ENCODE assay signal across 17 cellular contexts in the genomic region with DNA sequence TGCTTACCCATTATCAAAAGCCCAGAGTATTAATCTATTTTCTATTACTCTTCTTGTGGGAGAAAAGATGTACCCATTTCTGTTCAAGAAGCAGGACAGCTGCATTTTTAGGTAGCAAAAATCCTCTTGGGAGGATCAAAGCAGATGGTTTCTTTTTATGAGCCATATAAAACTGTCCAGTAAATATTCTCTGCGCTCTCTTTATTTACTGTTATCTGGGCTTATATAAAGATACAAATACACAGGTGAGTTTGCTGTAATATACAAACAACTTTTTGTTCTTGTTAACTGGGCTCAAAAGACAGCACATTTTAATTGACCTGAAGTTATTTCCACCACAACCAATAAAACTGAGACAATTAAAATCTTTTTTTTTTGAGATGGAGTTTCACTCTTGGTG.
"Had no signal": no experiment of that assay in that cellular context is flagged by ENCODE, and none has a peak within 500 bp of the region (broad histone marks: within the 10 kb centered on the region; RNA-seq: fewer than 3 reads in every experiment).

No MANE protein-coding gene starts in this region.

- H3K27me3 Mint-ChIP-seq: activated CD4-positive, alpha-beta memory T cell treated with anti-CD3 and anti-CD28 coated beads, Interleukin-2, amount 10 ng/mL, durations not matched to agents 7 days and 5 days; central memory CD8-positive, alpha-beta T cell had no signal

- H3K36me3 ChIP-seq: brain microvascular endothelial cell, uterus had no signal

- H3K27ac Mint-ChIP-seq: activated CD4-positive, alpha-beta memory T cell treated with anti-CD3 and anti-CD28 coated beads, Interleukin-2, amount 10 ng/mL, durations not matched to agents 7 days and 5 days had no signal

- DNase-seq: activated CD4-positive, alpha-beta memory T cell treated with anti-CD3 and anti-CD28 coated beads, Interleukin-2, amount 10 ng/mL, durations not matched to agents 7 days and 5 days; activated CD4-positive, alpha-beta T cell treated with anti-CD3 and anti-CD28 coated beads for 4 hours; activated gamma-delta T cell; activated T-cell treated with anti-CD3 and anti-CD28 coated beads, Interleukin-2, amount 50 U/mL, for 48 hours; brain microvascular endothelial cell; cortex of kidney; effector CD8-positive, alpha-beta T cell; foreskin melanocyte; mammary epithelial cell; stimulated activated CD4-positive, alpha-beta T cell treated with anti-CD3 and anti-CD28 coated beads, Interleukin-2, amount 100 ng/mL, for 48 hours; stimulated activated naive CD4-positive, alpha-beta T cell treated with Interleukin-2 at 50 U/mL for 16 hours; T-helper 2 cell; uterus had no signal

- H3K9me3 ChIP-seq: tibial nerve, uterus had no signal

- ATAC-seq: activated naive CD4-positive, alpha-beta T cell treated with anti-CD3 and anti-CD28 coated beads, Interleukin-2, amount 50 U/mL, for 72 hours; WTC11 had no signal

- H3K9me3 Mint-ChIP-seq: activated CD4-positive, alpha-beta memory T cell treated with anti-CD3 and anti-CD28 coated beads, Interleukin-2, amount 10 ng/mL, durations not matched to agents 7 days and 5 days; activated naive CD4-positive, alpha-beta T cell treated with anti-CD3 and anti-CD28 coated beads, Interleukin-2, amount 50 U/mL, for 72 hours; central memory CD8-positive, alpha-beta T cell; WTC11 had no signal

- H3K27ac ChIP-seq: brain microvascular endothelial cell, uterus had no signal

- H3K4me3 Mint-ChIP-seq: activated CD4-positive, alpha-beta memory T cell treated with anti-CD3 and anti-CD28 coated beads, Interleukin-2, amount 10 ng/mL, durations not matched to agents 7 days and 5 days; central memory CD8-positive, alpha-beta T cell; WTC11 had no signal

- H3K27me3 ChIP-seq: brain microvascular endothelial cell, tibial nerve, uterus had no signal

- H3K4me3 ChIP-seq: tibial nerve, uterus had no signal
